In the genomic region with DNA sequence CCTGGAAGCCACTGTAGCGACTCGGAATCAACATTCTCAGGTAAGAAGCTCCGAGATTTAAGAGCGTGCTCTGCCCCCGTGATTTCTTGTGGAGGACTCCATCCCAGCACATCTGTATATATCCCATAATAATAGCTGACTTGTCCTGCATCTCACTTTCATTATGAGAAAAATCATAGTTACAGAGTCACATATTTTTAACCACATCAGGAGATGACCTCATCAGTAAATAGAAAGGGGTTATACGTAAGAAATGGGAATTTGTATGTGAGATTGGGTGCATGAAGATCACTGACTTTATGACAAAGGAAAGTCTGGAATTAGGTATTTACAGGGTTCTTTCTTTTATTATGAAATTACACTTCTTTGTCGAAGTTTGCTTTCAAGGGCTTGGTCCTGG, we compare ENCODE assay signal across 15 cellular contexts.
"Had no signal": no experiment of that assay in that cellular context is flagged by ENCODE, and none has a peak within 500 bp of the region (broad histone marks: within the 10 kb centered on the region; RNA-seq: fewer than 3 reads in every experiment).

No MANE protein-coding gene starts in this region.

- H3K27me3 ChIP-seq: cardiac muscle cell, colonic mucosa, esophagus squamous epithelium, gastroesophageal sphincter, upper lobe of left lung had no signal

- ATAC-seq: gastroesophageal sphincter; sciatic nerve; stimulated activated naive B cell treated with anti-CD40 and anti-IgM and Interleukin-4, amounts not matched to agents 10 μg/mL and 1 μg/mL and 100 μg/mL, for 72 hours; T-cell had no signal

- H3K9me3 ChIP-seq: colonic mucosa, esophagus squamous epithelium, gastroesophageal sphincter, prostate gland, upper lobe of left lung had no signal

- H3K27me3 Mint-ChIP-seq: stimulated activated naive B cell treated with anti-CD40 and anti-IgM and Interleukin-4, amounts not matched to agents 10 μg/mL and 1 μg/mL and 100 μg/mL, for 72 hours had no signal

- H3K4me3 ChIP-seq: cardiac muscle cell, colonic mucosa, esophagus squamous epithelium, gastroesophageal sphincter, prostate gland, upper lobe of left lung had no signal

- H3K27ac Mint-ChIP-seq: activated T-helper 1 cell treated with anti-CD3 and anti-CD28 coated beads, Interleukin-12 subunit alpha, Interleukin-12 subunit beta, Interleukin-2, Interleukin-4 antibody, amounts not matched to agents 30 ng/mL and 10 ng/mL and 1 ng/mL, durations not matched to agents 14 hours and 24 hours and 36 hours; stimulated activated naive B cell treated with anti-CD40 and anti-IgM and Interleukin-4, amounts not matched to agents 10 μg/mL and 1 μg/mL and 100 μg/mL, for 72 hours; T-cell had no signal

- DNase-seq: activated CD4-positive, alpha-beta T cell treated with anti-CD3 and anti-CD28 coated beads for 48 hours; activated naive CD4-positive, alpha-beta T cell; colonic mucosa; esophagus squamous epithelium; nephron progenitor cell; stimulated activated CD4-positive, alpha-beta T cell treated with anti-CD3 and anti-CD28 coated beads, Interleukin-2, amount 100 ng/mL, for 24 hours; stimulated activated naive B cell treated with anti-CD40 and anti-IgM and Interleukin-4, amounts not matched to agents 10 μg/mL and 1 μg/mL and 100 μg/mL, for 72 hours; substantia nigra; T-cell; upper lobe of left lung had no signal

- H3K4me1 ChIP-seq: colonic mucosa, prostate gland had no signal

- H3K27ac ChIP-seq: cardiac muscle cell, colonic mucosa, esophagus squamous epithelium, gastroesophageal sphincter, prostate gland, upper lobe of left lung had no signal

- H3K9me3 Mint-ChIP-seq: activated T-helper 1 cell treated with anti-CD3 and anti-CD28 coated beads, Interleukin-12 subunit alpha, Interleukin-12 subunit beta, Interleukin-2, Interleukin-4 antibody, amounts not matched to agents 30 ng/mL and 10 ng/mL and 1 ng/mL, durations not matched to agents 14 hours and 24 hours and 36 hours had no signal

- H3K4me3 Mint-ChIP-seq: activated T-helper 1 cell treated with anti-CD3 and anti-CD28 coated beads, Interleukin-12 subunit alpha, Interleukin-12 subunit beta, Interleukin-2, Interleukin-4 antibody, amounts not matched to agents 30 ng/mL and 10 ng/mL and 1 ng/mL, durations not matched to agents 14 hours and 24 hours and 36 hours; nephron progenitor cell; stimulated activated naive B cell treated with anti-CD40 and anti-IgM and Interleukin-4, amounts not matched to agents 10 μg/mL and 1 μg/mL and 100 μg/mL, for 72 hours; T-cell had no signal

- H3K36me3 Mint-ChIP-seq: T-cell had no signal

- H3K36me3 ChIP-seq: cardiac muscle cell, colonic mucosa, esophagus squamous epithelium, gastroesophageal sphincter, prostate gland, upper lobe of left lung had no signal
